ENCODE assay signal across 1 cellular context in the genomic region with DNA sequence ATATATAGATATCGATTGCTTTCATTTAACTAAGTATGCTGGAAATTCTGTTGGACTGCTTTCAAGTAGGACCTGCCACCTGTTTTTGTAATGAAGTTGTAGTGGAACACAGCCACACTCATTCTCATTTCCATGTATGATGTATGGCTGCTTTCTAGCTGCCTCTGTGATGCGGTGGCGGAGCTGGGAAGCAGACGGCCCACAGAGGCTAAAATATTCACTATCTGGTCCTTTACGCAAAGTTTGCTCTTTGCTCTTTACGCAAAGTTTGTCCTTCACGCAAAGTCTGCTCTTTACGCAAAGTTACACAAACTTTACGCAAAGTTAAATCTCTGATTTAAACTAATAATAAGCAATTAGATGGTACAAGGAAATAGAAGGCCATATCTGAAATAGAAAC.
TF ChIP-seq lines count a peak whose summit lies in the region.

No MANE protein-coding gene starts in this region.

TF ChIP-seq in GM23338, 12 proteins besides CTCF, POLR2A, EP300 and RAD21:
- TF ChIP-seq, protein P1, sequence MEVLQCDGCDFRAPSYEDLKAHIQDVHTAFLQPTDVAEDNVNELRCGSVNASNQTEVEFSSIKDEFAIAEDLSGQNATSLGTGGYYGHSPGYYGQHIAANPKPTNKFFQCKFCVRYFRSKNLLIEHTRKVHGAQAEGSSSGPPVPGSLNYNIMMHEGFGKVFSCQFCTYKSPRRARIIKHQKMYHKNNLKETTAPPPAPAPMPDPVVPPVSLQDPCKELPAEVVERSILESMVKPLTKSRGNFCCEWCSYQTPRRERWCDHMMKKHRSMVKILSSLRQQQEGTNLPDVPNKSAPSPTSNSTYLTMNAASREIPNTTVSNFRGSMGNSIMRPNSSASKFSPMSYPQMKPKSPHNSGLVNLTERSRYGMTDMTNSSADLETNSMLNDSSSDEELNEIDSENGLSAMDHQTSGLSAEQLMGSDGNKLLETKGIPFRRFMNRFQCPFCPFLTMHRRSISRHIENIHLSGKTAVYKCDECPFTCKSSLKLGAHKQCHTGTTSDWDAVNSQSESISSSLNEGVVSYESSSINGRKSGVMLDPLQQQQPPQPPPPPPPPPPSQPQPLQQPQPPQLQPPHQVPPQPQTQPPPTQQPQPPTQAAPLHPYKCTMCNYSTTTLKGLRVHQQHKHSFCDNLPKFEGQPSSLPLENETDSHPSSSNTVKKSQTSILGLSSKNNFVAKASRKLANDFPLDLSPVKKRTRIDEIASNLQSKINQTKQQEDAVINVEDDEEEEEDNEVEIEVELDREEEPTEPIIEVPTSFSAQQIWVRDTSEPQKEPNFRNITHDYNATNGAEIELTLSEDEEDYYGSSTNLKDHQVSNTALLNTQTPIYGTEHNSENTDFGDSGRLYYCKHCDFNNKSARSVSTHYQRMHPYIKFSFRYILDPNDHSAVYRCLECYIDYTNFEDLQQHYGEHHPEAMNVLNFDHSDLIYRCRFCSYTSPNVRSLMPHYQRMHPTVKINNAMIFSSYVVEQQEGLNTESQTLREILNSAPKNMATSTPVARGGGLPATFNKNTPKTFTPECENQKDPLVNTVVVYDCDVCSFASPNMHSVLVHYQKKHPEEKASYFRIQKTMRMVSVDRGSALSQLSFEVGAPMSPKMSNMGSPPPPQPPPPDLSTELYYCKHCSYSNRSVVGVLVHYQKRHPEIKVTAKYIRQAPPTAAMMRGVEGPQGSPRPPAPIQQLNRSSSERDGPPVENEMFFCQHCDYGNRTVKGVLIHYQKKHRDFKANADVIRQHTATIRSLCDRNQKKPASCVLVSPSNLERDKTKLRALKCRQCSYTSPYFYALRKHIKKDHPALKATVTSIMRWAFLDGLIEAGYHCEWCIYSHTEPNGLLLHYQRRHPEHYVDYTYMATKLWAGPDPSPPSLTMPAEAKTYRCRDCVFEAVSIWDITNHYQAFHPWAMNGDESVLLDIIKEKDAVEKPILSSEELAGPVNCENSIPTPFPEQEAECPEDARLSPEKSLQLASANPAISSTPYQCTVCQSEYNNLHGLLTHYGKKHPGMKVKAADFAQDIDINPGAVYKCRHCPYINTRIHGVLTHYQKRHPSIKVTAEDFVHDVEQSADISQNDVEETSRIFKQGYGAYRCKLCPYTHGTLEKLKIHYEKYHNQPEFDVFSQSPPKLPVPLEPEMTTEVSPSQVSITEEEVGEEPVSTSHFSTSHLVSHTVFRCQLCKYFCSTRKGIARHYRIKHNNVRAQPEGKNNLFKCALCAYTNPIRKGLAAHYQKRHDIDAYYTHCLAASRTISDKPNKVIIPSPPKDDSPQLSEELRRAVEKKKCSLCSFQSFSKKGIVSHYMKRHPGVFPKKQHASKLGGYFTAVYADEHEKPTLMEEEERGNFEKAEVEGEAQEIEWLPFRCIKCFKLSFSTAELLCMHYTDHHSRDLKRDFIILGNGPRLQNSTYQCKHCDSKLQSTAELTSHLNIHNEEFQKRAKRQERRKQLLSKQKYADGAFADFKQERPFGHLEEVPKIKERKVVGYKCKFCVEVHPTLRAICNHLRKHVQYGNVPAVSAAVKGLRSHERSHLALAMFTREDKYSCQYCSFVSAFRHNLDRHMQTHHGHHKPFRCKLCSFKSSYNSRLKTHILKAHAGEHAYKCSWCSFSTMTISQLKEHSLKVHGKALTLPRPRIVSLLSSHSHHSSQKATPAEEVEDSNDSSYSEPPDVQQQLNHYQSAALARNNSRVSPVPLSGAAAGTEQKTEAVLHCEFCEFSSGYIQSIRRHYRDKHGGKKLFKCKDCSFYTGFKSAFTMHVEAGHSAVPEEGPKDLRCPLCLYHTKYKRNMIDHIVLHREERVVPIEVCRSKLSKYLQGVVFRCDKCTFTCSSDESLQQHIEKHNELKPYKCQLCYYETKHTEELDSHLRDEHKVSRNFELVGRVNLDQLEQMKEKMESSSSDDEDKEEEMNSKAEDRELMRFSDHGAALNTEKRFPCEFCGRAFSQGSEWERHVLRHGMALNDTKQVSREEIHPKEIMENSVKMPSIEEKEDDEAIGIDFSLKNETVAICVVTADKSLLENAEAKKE (CRISPR knock-in tag; IDR thresholded peaks at IDR 0.05): no peak
- TF ChIP-seq POLR2AphosphoS5 (IDR thresholded peaks at IDR 0.05; ENCODE audit: low read depth) (no peak), STAT1 (IDR thresholded peaks at IDR 0.05; ENCODE audit: unreplicated experiment) (no peak), ZNF114 (CRISPR knock-in tag; IDR thresholded peaks at IDR 0.05) (no peak), EZH2phosphoT487 (IDR thresholded peaks at IDR 0.05; ENCODE audit: unreplicated experiment) (no peak), JUNB (IDR thresholded peaks at IDR 0.05; ENCODE audit: unreplicated experiment) (no peak), EZH2 (IDR thresholded peaks at IDR 0.05; ENCODE audit: low read depth, unreplicated experiment) (no peak), NANOG (IDR thresholded peaks at IDR 0.05; ENCODE audit: borderline replicate concordance) (no peak), CREB1 (CRISPR knock-in tag; IDR thresholded peaks at IDR 0.05; ENCODE audit: low read depth) (no peak), ZNF331 (CRISPR knock-in tag; IDR thresholded peaks at IDR 0.05; ENCODE audit: low read depth) (no peak)
- TF ChIP-seq, protein P2, sequence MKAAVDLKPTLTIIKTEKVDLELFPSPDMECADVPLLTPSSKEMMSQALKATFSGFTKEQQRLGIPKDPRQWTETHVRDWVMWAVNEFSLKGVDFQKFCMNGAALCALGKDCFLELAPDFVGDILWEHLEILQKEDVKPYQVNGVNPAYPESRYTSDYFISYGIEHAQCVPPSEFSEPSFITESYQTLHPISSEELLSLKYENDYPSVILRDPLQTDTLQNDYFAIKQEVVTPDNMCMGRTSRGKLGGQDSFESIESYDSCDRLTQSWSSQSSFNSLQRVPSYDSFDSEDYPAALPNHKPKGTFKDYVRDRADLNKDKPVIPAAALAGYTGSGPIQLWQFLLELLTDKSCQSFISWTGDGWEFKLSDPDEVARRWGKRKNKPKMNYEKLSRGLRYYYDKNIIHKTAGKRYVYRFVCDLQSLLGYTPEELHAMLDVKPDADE (IDR thresholded peaks at IDR 0.05): no peak
- TF ChIP-seq, protein P3, sequence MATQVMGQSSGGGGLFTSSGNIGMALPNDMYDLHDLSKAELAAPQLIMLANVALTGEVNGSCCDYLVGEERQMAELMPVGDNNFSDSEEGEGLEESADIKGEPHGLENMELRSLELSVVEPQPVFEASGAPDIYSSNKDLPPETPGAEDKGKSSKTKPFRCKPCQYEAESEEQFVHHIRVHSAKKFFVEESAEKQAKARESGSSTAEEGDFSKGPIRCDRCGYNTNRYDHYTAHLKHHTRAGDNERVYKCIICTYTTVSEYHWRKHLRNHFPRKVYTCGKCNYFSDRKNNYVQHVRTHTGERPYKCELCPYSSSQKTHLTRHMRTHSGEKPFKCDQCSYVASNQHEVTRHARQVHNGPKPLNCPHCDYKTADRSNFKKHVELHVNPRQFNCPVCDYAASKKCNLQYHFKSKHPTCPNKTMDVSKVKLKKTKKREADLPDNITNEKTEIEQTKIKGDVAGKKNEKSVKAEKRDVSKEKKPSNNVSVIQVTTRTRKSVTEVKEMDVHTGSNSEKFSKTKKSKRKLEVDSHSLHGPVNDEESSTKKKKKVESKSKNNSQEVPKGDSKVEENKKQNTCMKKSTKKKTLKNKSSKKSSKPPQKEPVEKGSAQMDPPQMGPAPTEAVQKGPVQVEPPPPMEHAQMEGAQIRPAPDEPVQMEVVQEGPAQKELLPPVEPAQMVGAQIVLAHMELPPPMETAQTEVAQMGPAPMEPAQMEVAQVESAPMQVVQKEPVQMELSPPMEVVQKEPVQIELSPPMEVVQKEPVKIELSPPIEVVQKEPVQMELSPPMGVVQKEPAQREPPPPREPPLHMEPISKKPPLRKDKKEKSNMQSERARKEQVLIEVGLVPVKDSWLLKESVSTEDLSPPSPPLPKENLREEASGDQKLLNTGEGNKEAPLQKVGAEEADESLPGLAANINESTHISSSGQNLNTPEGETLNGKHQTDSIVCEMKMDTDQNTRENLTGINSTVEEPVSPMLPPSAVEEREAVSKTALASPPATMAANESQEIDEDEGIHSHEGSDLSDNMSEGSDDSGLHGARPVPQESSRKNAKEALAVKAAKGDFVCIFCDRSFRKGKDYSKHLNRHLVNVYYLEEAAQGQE (IDR thresholded peaks at IDR 0.05; ENCODE audit: unreplicated experiment): no peak
